In the genomic region with DNA sequence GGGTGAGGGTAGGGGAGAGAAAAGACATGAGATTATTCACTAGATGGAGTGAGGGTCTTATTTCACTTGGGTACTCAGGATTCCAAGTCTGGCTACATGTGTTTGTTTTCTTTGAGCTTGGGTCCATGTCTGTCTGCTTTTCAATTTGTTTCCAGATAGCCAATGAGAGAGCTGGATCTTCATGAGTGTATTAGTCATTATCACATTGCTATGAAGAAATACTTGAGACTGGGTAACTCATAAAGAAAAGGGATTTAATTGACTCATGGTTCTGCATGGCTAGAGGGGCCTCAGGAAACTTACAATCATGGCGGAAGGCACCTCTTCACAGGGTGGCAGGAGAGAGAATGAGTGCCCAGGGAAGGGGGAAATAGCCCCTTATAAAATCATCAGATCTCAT, we compare ENCODE assay signal across 1 cellular context.
A peak's percentile ranks its signal among the peaks of the same experiment; 100 is the strongest.
TF ChIP-seq lines count a peak whose summit lies in the region.

No MANE protein-coding gene starts in this region.

TF ChIP-seq in K562, 482 proteins besides CTCF, POLR2A, EP300 and RAD21:
- TF ChIP-seq ZNF699 (CRISPR knock-in tag; IDR thresholded peaks at IDR 0.05; ENCODE audit: insufficient replicate concordance) (no peak), EWSR1 (IDR thresholded peaks at IDR 0.05; ENCODE audit: borderline replicate concordance, low read depth, partially characterized antibody) (no peak), ZBTB7A (IDR thresholded peaks at IDR 0.05; ENCODE audit: borderline replicate concordance, control insufficient read depth, low read depth, low read length) (no peak), ZC3H11A (IDR thresholded peaks at IDR 0.05; ENCODE audit: low read depth, low read length) (no peak), HCFC1 (IDR thresholded peaks at IDR 0.05; ENCODE audit: low read depth, low read length) (no peak), CAMTA2 (CRISPR knock-in tag; conservative IDR thresholded peaks at IDR 0.05) (no peak), NR4A1 (CRISPR knock-in tag; IDR thresholded peaks at IDR 0.05) (0 out of 2 replicates have a peak, but pooled peaks have one; percentile 11), NR4A1 (tag; IDR thresholded peaks at IDR 0.05) (no peak), KDM2B (CRISPR knock-in tag; IDR thresholded peaks at IDR 0.05) (no peak), PRPF4 (IDR thresholded peaks at IDR 0.05; ENCODE audit: insufficient read depth, low read depth, low read length, poor library complexity, severe bottlenecking) (no peak), LEF1 (IDR thresholded peaks at IDR 0.05) (no peak), DMBX1 (CRISPR knock-in tag; IDR thresholded peaks at IDR 0.05; ENCODE audit: borderline replicate concordance) (peak; percentile 59; the same call in 1 of the 2 replicates), CBFA2T3 (IDR thresholded peaks at IDR 0.05) (no peak), ZNF583 (CRISPR knock-in tag; IDR thresholded peaks at IDR 0.05) (0 out of 2 replicates have a peak, but pooled peaks have one; percentile 42), FOXP1 (CRISPR knock-in tag; IDR thresholded peaks at IDR 0.05) (no peak), BCLAF1 (IDR thresholded peaks at IDR 0.05; ENCODE audit: borderline replicate concordance in 1 of 2, control insufficient read depth in 1 of 2, low read depth in 2 of 2, low read length in 1 of 2) (no peak), IRF1 (CRISPR knock-in tag; IDR thresholded peaks at IDR 0.05; ENCODE audit: borderline replicate concordance) (no peak), CEBPB (tag; IDR thresholded peaks at IDR 0.05) (no peak), SMAD4 (CRISPR knock-in tag; conservative IDR thresholded peaks at IDR 0.05) (0 out of 2 replicates have a peak, but pooled peaks have one; percentile 45), COPS2 (conservative IDR thresholded peaks at IDR 0.05) (no peak), PTRF (tag; IDR thresholded peaks at IDR 0.05) (0 out of 2 replicates have a peak, but pooled peaks have one; percentile 8)
- TF ChIP-seq, protein P1, sequence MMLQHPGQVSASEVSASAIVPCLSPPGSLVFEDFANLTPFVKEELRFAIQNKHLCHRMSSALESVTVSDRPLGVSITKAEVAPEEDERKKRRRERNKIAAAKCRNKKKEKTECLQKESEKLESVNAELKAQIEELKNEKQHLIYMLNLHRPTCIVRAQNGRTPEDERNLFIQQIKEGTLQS (IDR thresholded peaks at IDR 0.05) = 0 out of 2 replicates have a peak, but pooled peaks have one; percentile 30
- TF ChIP-seq, protein P1 (CRISPR knock-in tag; conservative IDR thresholded peaks at IDR 0.05) = no peak
